Comparison of ENCODE assay signal across 18 cellular contexts in genomic region chr10:2990764-2991163, GRCh38.
DNase-seq lines count a peak whose midpoint lies in the region; ATAC-seq and TF ChIP-seq lines count a peak whose summit lies in the region.
"Had no signal": no experiment of that assay in that cellular context is flagged by ENCODE, and none has a peak within 500 bp of the region (broad histone marks: within the 10 kb centered on the region; RNA-seq: fewer than 3 reads in every experiment).

No MANE protein-coding gene starts in this region.

- TF ChIP-seq CTCF in foreskin fibroblast (IDR thresholded peaks at IDR 0.05; ENCODE audit: low read depth, low read length) = no peak
- no peak for TF ChIP-seq CTCF in lower leg skin (IDR thresholded peaks at IDR 0.05)

- ATAC-seq in left colon (peak; percentile 62), HG03025 (IDR thresholded peaks at IDR 0.05; ENCODE audit: low FRiP score, unreplicated experiment) (no peak)
- ATAC-seq: Right ventricle myocardium inferior had no signal

- peak; percentile 24 for DNase-seq in COR-L47 (lab: John Stamatoyannopoulos, UW)
- peak; percentile 52 for DNase-seq in NCI-H1417 treated with DMSO at 0.1 percent for 48 hours (lab: John Stamatoyannopoulos, UW)
- peak; percentile 87 for DNase-seq in NCI-H774 (lab: John Stamatoyannopoulos, UW)
- DNase-seq in left colon = no peak
- DNase-seq in foreskin fibroblast = no peak
- no peak for DNase-seq in lower leg skin (ENCODE audit: low spot score in 2 of 2)
- DNase-seq: GDM1; Kasumi-1; MG63; NCI-H1092; NCI-H1694 treated with DMSO at 0.1 percent for 48 hours; NCI-H524; NK-92 treated with Interleukin-12 subunit alpha and Interleukin-12 subunit beta, amount 100 ng/mL, for 24 hours; SW 1271; T-helper 2 cell had no signal

- TF ChIP-seq POLR2A in lower leg skin (IDR thresholded peaks at IDR 0.05) = no peak

- H3K4me3 ChIP-seq in foreskin fibroblast (ENCODE audit: low read depth in 1 of 2, low read length in 2 of 2) (no peak overlapping the region), lower leg skin (ENCODE audit: low read depth, poor library complexity, severe bottlenecking) (no peak overlapping the region)
- H3K4me3 ChIP-seq: HAP-1, MG63 had no signal

- 70 to 71% methylated on average over 3 of the region's 3 CpGs for WGBS in lower leg skin, 2 donors

- intact Hi-C loops in left colon (cut with DNase I, micrococcal nuclease) (no loop called here), lower leg skin (cut with DNase I; ENCODE audit: low total_unique reads) (no loop called here)

Comparison
In these comparisons a context has a peak if more than half of its experiments do, and no peak if none do; other contexts are left out.
1. DNase-seq: peak in COR-L47 (single experiment), NCI-H1417 treated with DMSO at 0.1 percent for 48 hours (single experiment) and NCI-H774 (single experiment); none in left colon (0 of 2), foreskin fibroblast (0 of 2) and lower leg skin (0 of 2).